ENCODE assay signal across 8 cellular contexts in genomic region chr20:44990425-44990824, GRCh38. TPM values are rescaled to one million over a fixed set of nuclear protein-coding genes. Genes with fewer than 3 reads are reported as not detected.
A peak's percentile ranks its signal among the peaks of the same experiment; 100 is the strongest.
DNase-seq lines count a peak whose midpoint lies in the region; ATAC-seq and TF ChIP-seq lines count a peak whose summit lies in the region.

No MANE protein-coding gene starts in this region.

- TF ChIP-seq CTCF in brain (conservative IDR thresholded peaks at IDR 0.05) (no peak), psoas muscle (IDR thresholded peaks at IDR 0.05) (no peak)

- peak; percentile 66 for DNase-seq in CD1c-positive myeloid dendritic cell (ENCODE audit: extremely low spot score)
- DNase-seq in NOMO-1 (lab: John Stamatoyannopoulos, UW; ENCODE audit: unreplicated experiment in 2 of 2) = peak; percentile 59 to 69
- DNase-seq in psoas muscle = no peak
- DNase-seq in NCI-H146 treated with DMSO at 0.1 percent for 48 hours (lab: John Stamatoyannopoulos, UW; ENCODE audit: unreplicated experiment) = no peak
- no peak for DNase-seq in NCI-H2081 (lab: John Stamatoyannopoulos, UW)

- no peaks in the 10 kb centered on the region for H3K9me3 ChIP-seq in psoas muscle

- 55 to 58% (median 58%) methylated on average over 3 of the region's 3 CpGs for WGBS in psoas muscle, 3 donors

- peaks cover 19% of the 10 kb centered on the region for H3K4me1 Mint-ChIP-seq in brain

- peaks cover 2 to 35% of the 10 kb centered on the region in 2 donors for H3K36me3 ChIP-seq in psoas muscle (ENCODE audit: insufficient read depth in 1 of 2, low read depth in 1 of 2)

- no peaks in the 10 kb centered on the region for H3K27me3 Mint-ChIP-seq in brain

- ATAC-seq in psoas muscle (no peak), HG02759 (IDR thresholded peaks at IDR 0.05; ENCODE audit: unreplicated experiment) (no peak), HG03469 (IDR thresholded peaks at IDR 0.05; ENCODE audit: unreplicated experiment) (no peak)

- peak overlapping the region in 1 of 5 experiments; percentile 63 for H3K4me3 Mint-ChIP-seq in brain

- H3K27me3 ChIP-seq in psoas muscle (ENCODE audit: insufficient read depth in 3 of 3, low read length in 2 of 3) = no peaks in the 10 kb centered on the region

- H3K4me1 ChIP-seq in psoas muscle = no peaks in the 10 kb centered on the region

- H3K36me3 Mint-ChIP-seq in brain = peaks cover 23% of the 10 kb centered on the region

- peak overlapping the region in 3 of 5 experiments; percentile 26 to 78 (median 54) for H3K27ac Mint-ChIP-seq in brain

- no peak overlapping the region for H3K27ac ChIP-seq in psoas muscle

- no peaks in the 10 kb centered on the region for H3K9me3 Mint-ChIP-seq in brain

- intact Hi-C loops in psoas muscle (cut with DNase I) = no loop called here

- H3K4me3 ChIP-seq in psoas muscle = peak overlapping the region; percentile 8

RNA-seq across cellular contexts. Expression of gene STK4, which starts 24.1 kb away (rescaled TPM):
- polyA plus RNA-seq in brain (ENCODE audit: insufficient read depth, low read depth, low replicate concordance) (13.8 TPM), psoas muscle (1 to 10 TPM; 2.4 to 5.6 (median 4.0) TPM)
- 1 to 10 TPM; 5.1 to 8.6 (median 7.3) TPM for total RNA-seq in psoas muscle

RNA-seq across cellular contexts. Expression of gene TOMM34, which starts 30.2 kb away (rescaled TPM):
- polyA plus RNA-seq in brain (ENCODE audit: insufficient read depth, low read depth, low replicate concordance) = 78.4 TPM
- total RNA-seq in psoas muscle = 10 to 100 TPM in 3 of 4 donors, 1 to 10 TPM in 1; 9.6 to 18.3 (median 14.5) TPM
- polyA plus RNA-seq in psoas muscle = 10 to 100 TPM; 10.4 to 38.0 (median 17.6) TPM

Comparison
In these comparisons a context has a peak if more than half of its experiments do, and no peak if none do; other contexts are left out.
1. DNase-seq: peak in CD1c-positive myeloid dendritic cell (single experiment) and NOMO-1 (2 of 2); none in psoas muscle (0 of 2), NCI-H146 treated with DMSO at 0.1 percent for 48 hours (single experiment) and NCI-H2081 (0 of 2).